In genomic region chr15:75178171-75178937, GRCh38 we compare ENCODE assay signal across 8 cellular contexts. TPM values are rescaled to one million over a fixed set of nuclear protein-coding genes. Genes with fewer than 3 reads are reported as not detected.
DNase-seq lines count a peak whose midpoint lies in the region; ATAC-seq, FAIRE-seq and TF ChIP-seq lines count a peak whose summit lies in the region.
"Had no signal": no experiment of that assay in that cellular context is flagged by ENCODE, and none has a peak within 500 bp of the region (broad histone marks: within the 10 kb centered on the region; RNA-seq: fewer than 3 reads in every experiment).

No MANE protein-coding gene starts in this region.

- ATAC-seq in left lobe of liver (peak; percentile 58), GM21423 (IDR thresholded peaks at IDR 0.05; ENCODE audit: unreplicated experiment) (no peak), GM21786 (IDR thresholded peaks at IDR 0.05; ENCODE audit: unreplicated experiment) (no peak)

- H3K79me2 ChIP-seq in astrocyte (ENCODE audit: insufficient read depth, low read length): no peaks in the 10 kb centered on the region

- no peak for FAIRE-seq in astrocyte (lab: Jason Lieb, UNC)

- no peak overlapping the region for H3K4me3 Mint-ChIP-seq in astrocyte (ENCODE audit: unreplicated experiment)

- DNase-seq in HuH-7 (ENCODE audit: low spot score) (peak; percentile 78), astrocyte (ENCODE audit: low read depth) (no peak), left lobe of liver (ENCODE audit: low spot score) (no peak), KBM-7 (no peak)

- in situ Hi-C loops in KBM-7 (cut with MboI; ENCODE audit: low pct_unique_long_range_greater_than_20kb, low sequenced_read_pairs): no loop called here

- peak overlapping the region; percentile 76 for H3K4me2 ChIP-seq in astrocyte (ENCODE audit: low read length)

- no peaks in the 10 kb centered on the region for H4K20me1 ChIP-seq in astrocyte (ENCODE audit: insufficient read depth, low read length)

- H3K27me3 ChIP-seq in astrocyte (ENCODE audit: insufficient read depth, low read length) (peaks cover 14% of the 10 kb centered on the region), stomach smooth muscle (ENCODE audit: control insufficient read depth in 1 of 2, insufficient read depth in 2 of 2, low read length in 2 of 2) (no peaks in the 10 kb centered on the region)

- H3K36me3 ChIP-seq in astrocyte (ENCODE audit: insufficient read depth, low read length) (no peaks in the 10 kb centered on the region), stomach smooth muscle (ENCODE audit: control insufficient read depth in 2 of 2, insufficient read depth in 2 of 2, low read length in 2 of 2) (no peaks in the 10 kb centered on the region)
- H3K36me3 ChIP-seq: SJSA1 had no signal

- no peaks in the 10 kb centered on the region for H3K36me3 Mint-ChIP-seq in astrocyte (ENCODE audit: low read depth, unreplicated experiment)

- peak overlapping the region; percentile 37 for H3K9ac ChIP-seq in astrocyte (ENCODE audit: low read length)
- H3K9ac ChIP-seq in stomach smooth muscle (ENCODE audit: low read length in 2 of 2): peak overlapping the region; percentile 64 to 69

- TF ChIP-seq CTCF in astrocyte (IDR thresholded peaks at IDR 0.05; ENCODE audit: insufficient read depth, low read depth, low read length): no peak

- H2AFZ ChIP-seq in astrocyte (ENCODE audit: low read depth, low read length): peak overlapping the region; percentile 75

- H3K27me3 Mint-ChIP-seq in astrocyte (ENCODE audit: low read depth, unreplicated experiment): peaks cover 27% of the 10 kb centered on the region

- H3K27ac ChIP-seq in astrocyte (ENCODE audit: low read depth, low read length) (no peak overlapping the region), stomach smooth muscle (ENCODE audit: low read length) (peak overlapping the region; percentile 75)
- H3K27ac ChIP-seq: SJSA1 had no signal

- no peaks in the 10 kb centered on the region for H3K9me3 ChIP-seq in astrocyte (ENCODE audit: insufficient read depth, low read depth, low read length)
- H3K9me3 ChIP-seq in stomach smooth muscle (ENCODE audit: control insufficient read depth in 2 of 2, low read length in 2 of 2): no peaks in the 10 kb centered on the region
- H3K9me3 ChIP-seq: SJSA1 had no signal

- peak overlapping the region; percentile 17 for H3K4me3 ChIP-seq in astrocyte (ENCODE audit: insufficient read depth, low read depth, low read length)
- peak overlapping the region; percentile 46 to 66 for H3K4me3 ChIP-seq in stomach smooth muscle (ENCODE audit: low read length in 2 of 2)
- H3K4me3 ChIP-seq: SJSA1 had no signal

- no peak overlapping the region for H3K27ac Mint-ChIP-seq in astrocyte (ENCODE audit: unreplicated experiment)

- H3K9me3 Mint-ChIP-seq in astrocyte (ENCODE audit: unreplicated experiment): no peaks in the 10 kb centered on the region

- peaks cover 18% of the 10 kb centered on the region for H3K4me1 Mint-ChIP-seq in astrocyte (ENCODE audit: low read depth, unreplicated experiment)

- H3K4me1 ChIP-seq in astrocyte (ENCODE audit: insufficient read depth, low read length) (peaks cover 38% of the 10 kb centered on the region), stomach smooth muscle (ENCODE audit: control insufficient read depth, insufficient read depth, low read length) (peaks cover 32% of the 10 kb centered on the region)

RNA-seq across cellular contexts. Expression of gene C15orf39, which starts 23.3 kb away (rescaled TPM):
- total RNA-seq in astrocyte: 21.6 and 21.8 TPM in 2 replicates
- 5.8 TPM for total RNA-seq in left lobe of liver
